16 cellular contexts compared by ENCODE assay signal in genomic region chr3:106088899-106089298, GRCh38.
DNase-seq lines count a peak whose midpoint lies in the region; ATAC-seq, FAIRE-seq and TF ChIP-seq lines count a peak whose summit lies in the region.
"Had no signal": no experiment of that assay in that cellular context is flagged by ENCODE, and none has a peak within 500 bp of the region (broad histone marks: within the 10 kb centered on the region; RNA-seq: fewer than 3 reads in every experiment).

No MANE protein-coding gene starts in this region.

- peak; percentile 57 for ATAC-seq in GM18511 (IDR thresholded peaks at IDR 0.05; ENCODE audit: unreplicated experiment)
- ATAC-seq in GM19463 (IDR thresholded peaks at IDR 0.05; ENCODE audit: unreplicated experiment): peak; percentile 42
- ATAC-seq in GM18873 (IDR thresholded peaks at IDR 0.05; ENCODE audit: low FRiP score, unreplicated experiment): no peak
- ATAC-seq in HG02623 (IDR thresholded peaks at IDR 0.05; ENCODE audit: unreplicated experiment): no peak

- peak; percentile 13 for FAIRE-seq in GM12891 (lab: Jason Lieb, UNC)
- FAIRE-seq: GM12892, H54 had no signal

- no peak for DNase-seq in GM12891 (ENCODE audit: insufficient read length, low spot score)
- no peak for DNase-seq in NOMO-1 treated with DMSO at 0.1 percent for 48 hours (lab: John Stamatoyannopoulos, UW; ENCODE audit: unreplicated experiment)
- DNase-seq: C1 segment of cervical spinal cord; Calu3; CD4-positive, alpha-beta memory T cell; DMS53; DMS79 treated with DMSO at 0.1 percent for 48 hours; GF-D8; GOT3; HFFc6 had no signal

- no peak for TF ChIP-seq POLR2A in GM12891 (IDR thresholded peaks at IDR 0.05; ENCODE audit: low read depth, low read length)

TF ChIP-seq in GM12891, 5 proteins besides CTCF, POLR2A, EP300 and RAD21:
- TF ChIP-seq POLR2AphosphoS5 (IDR thresholded peaks at IDR 0.05; ENCODE audit: low read depth, low read length) (no peak), PAX5 (IDR thresholded peaks at IDR 0.05; ENCODE audit: insufficient read depth, low read length, severe bottlenecking) (no peak), TAF1 (IDR thresholded peaks at IDR 0.05; ENCODE audit: low read depth, low read length) (no peak), SPI1 (IDR thresholded peaks at IDR 0.05; ENCODE audit: low read depth, low read length) (no peak), POU2F2 (IDR thresholded peaks at IDR 0.05; ENCODE audit: low read depth, low read length) (no peak)

Comparison
In these comparisons a context has a peak if more than half of its experiments do, and no peak if none do; other contexts are left out.
1. ATAC-seq: peak in GM18511 (single experiment) and GM19463 (single experiment); none in GM18873 (single experiment) and HG02623 (single experiment).